1 cellular context compared by ENCODE assay signal in genomic region chr15:90266485-90266884, GRCh38.
TF ChIP-seq lines count a peak whose summit lies in the region.

No MANE protein-coding gene starts in this region.

TF ChIP-seq in K562, 482 proteins besides CTCF, POLR2A, EP300 and RAD21 (continued from another document):
- no peak for TF ChIP-seq ATF6 (CRISPR knock-in tag; IDR thresholded peaks at IDR 0.05)
- TF ChIP-seq IRF2 (CRISPR knock-in tag; IDR thresholded peaks at IDR 0.05) = no peak
- TF ChIP-seq, protein P1, sequence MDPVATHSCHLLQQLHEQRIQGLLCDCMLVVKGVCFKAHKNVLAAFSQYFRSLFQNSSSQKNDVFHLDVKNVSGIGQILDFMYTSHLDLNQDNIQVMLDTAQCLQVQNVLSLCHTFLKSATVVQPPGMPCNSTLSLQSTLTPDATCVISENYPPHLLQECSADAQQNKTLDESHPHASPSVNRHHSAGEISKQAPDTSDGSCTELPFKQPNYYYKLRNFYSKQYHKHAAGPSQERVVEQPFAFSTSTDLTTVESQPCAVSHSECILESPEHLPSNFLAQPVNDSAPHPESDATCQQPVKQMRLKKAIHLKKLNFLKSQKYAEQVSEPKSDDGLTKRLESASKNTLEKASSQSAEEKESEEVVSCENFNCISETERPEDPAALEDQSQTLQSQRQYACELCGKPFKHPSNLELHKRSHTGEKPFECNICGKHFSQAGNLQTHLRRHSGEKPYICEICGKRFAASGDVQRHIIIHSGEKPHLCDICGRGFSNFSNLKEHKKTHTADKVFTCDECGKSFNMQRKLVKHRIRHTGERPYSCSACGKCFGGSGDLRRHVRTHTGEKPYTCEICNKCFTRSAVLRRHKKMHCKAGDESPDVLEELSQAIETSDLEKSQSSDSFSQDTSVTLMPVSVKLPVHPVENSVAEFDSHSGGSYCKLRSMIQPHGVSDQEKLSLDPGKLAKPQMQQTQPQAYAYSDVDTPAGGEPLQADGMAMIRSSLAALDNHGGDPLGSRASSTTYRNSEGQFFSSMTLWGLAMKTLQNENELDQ (CRISPR knock-in tag; IDR thresholded peaks at IDR 0.05; ENCODE audit: borderline replicate concordance) = no peak
- TF ChIP-seq BRF2 (IDR thresholded peaks at IDR 0.05; ENCODE audit: borderline replicate concordance, insufficient read depth, insufficient read length) = no peak
- no peak for TF ChIP-seq MCM2 (IDR thresholded peaks at IDR 0.05; ENCODE audit: low read depth)
- TF ChIP-seq GTF2F1 (IDR thresholded peaks at IDR 0.05; ENCODE audit: low read depth, low read length) = no peak
- no peak for TF ChIP-seq MYNN (IDR thresholded peaks at IDR 0.05)
- TF ChIP-seq MYNN (CRISPR knock-in tag; IDR thresholded peaks at IDR 0.05) = no peak
- TF ChIP-seq, protein P2, sequence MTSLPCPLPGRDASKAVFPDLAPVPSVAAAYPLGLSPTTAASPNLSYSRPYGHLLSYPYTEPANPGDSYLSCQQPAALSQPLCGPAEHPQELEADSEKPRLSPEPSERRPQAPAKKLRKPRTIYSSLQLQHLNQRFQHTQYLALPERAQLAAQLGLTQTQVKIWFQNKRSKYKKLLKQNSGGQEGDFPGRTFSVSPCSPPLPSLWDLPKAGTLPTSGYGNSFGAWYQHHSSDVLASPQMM (CRISPR knock-in tag; IDR thresholded peaks at IDR 0.05) = no peak
- no peak for TF ChIP-seq PRMT5 (CRISPR knock-in tag; IDR thresholded peaks at IDR 0.05)
- TF ChIP-seq, protein P3, sequence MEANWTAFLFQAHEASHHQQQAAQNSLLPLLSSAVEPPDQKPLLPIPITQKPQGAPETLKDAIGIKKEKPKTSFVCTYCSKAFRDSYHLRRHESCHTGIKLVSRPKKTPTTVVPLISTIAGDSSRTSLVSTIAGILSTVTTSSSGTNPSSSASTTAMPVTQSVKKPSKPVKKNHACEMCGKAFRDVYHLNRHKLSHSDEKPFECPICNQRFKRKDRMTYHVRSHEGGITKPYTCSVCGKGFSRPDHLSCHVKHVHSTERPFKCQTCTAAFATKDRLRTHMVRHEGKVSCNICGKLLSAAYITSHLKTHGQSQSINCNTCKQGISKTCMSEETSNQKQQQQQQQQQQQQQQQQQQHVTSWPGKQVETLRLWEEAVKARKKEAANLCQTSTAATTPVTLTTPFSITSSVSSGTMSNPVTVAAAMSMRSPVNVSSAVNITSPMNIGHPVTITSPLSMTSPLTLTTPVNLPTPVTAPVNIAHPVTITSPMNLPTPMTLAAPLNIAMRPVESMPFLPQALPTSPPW (CRISPR knock-in tag; IDR thresholded peaks at IDR 0.05) = peak; percentile 23; the same call in 1 of the 2 replicates
- TF ChIP-seq ZNF740 (CRISPR knock-in tag; IDR thresholded peaks at IDR 0.05) = no peak
- TF ChIP-seq ZNF740 (tag; IDR thresholded peaks at IDR 0.05) = no peak
- TF ChIP-seq HDAC6 (IDR thresholded peaks at IDR 0.05; ENCODE audit: low read depth, low read length) = no peak
- no peak for TF ChIP-seq ZNF766 (CRISPR knock-in tag; conservative IDR thresholded peaks at IDR 0.05)
- no peak for TF ChIP-seq ZNF212 (CRISPR knock-in tag; IDR thresholded peaks at IDR 0.05)
- TF ChIP-seq KHSRP (IDR thresholded peaks at IDR 0.05) = no peak
- TF ChIP-seq ASH1L (IDR thresholded peaks at IDR 0.05; ENCODE audit: borderline replicate concordance, low read depth, partially characterized antibody) = no peak
- TF ChIP-seq HOXB6 (CRISPR knock-in tag; IDR thresholded peaks at IDR 0.05; ENCODE audit: borderline replicate concordance) = no peak
- no peak for TF ChIP-seq HCFC1 (IDR thresholded peaks at IDR 0.05; ENCODE audit: low read depth, low read length)
- no peak for TF ChIP-seq ZNF217 (CRISPR knock-in tag; IDR thresholded peaks at IDR 0.05)
- no peak for TF ChIP-seq MED1 (CRISPR knock-in tag; IDR thresholded peaks at IDR 0.05; ENCODE audit: borderline replicate concordance)
- no peak for TF ChIP-seq MEF2D (tag; conservative IDR thresholded peaks at IDR 0.05; ENCODE audit: low read depth)
- no peak for TF ChIP-seq ZNF140 (CRISPR knock-in tag; IDR thresholded peaks at IDR 0.05)
- peak; percentile 3; the same call in 1 of the 2 replicates for TF ChIP-seq CREM (IDR thresholded peaks at IDR 0.05; ENCODE audit: low read depth)
- no peak for TF ChIP-seq CSDE1 (IDR thresholded peaks at IDR 0.05)
- TF ChIP-seq NCOA6 (IDR thresholded peaks at IDR 0.05) = no peak
- no peak for TF ChIP-seq TAL1 (IDR thresholded peaks at IDR 0.05)
- TF ChIP-seq STAT5A (IDR thresholded peaks at IDR 0.05; ENCODE audit: borderline replicate concordance, low read length) = no peak
- no peak for TF ChIP-seq KLF10 (CRISPR knock-in tag; IDR thresholded peaks at IDR 0.05)
- TF ChIP-seq E2F6 (IDR thresholded peaks at IDR 0.05; ENCODE audit: borderline replicate concordance in 1 of 2, extremely low read depth in 1 of 2, insufficient read depth in 1 of 2, insufficient read length in 1 of 2, low read depth in 1 of 2, low read length in 1 of 2, poor library complexity in 1 of 2, severe bottlenecking in 1 of 2) = peak in 1 of 2 experiments; percentile 89
- TF ChIP-seq ATF2 (CRISPR knock-in tag; IDR thresholded peaks at IDR 0.05) = no peak
- no peak for TF ChIP-seq ZEB2 (IDR thresholded peaks at IDR 0.05)
- 0 out of 4 replicates have a peak, but pooled peaks of 1 of the 2 experiments have one; percentile 33 for TF ChIP-seq ARNT (IDR thresholded peaks at IDR 0.05)
- no peak for TF ChIP-seq CXXC5 (CRISPR knock-in tag; IDR thresholded peaks at IDR 0.05)
- TF ChIP-seq ARID2 (IDR thresholded peaks at IDR 0.05) = no peak
- no peak for TF ChIP-seq ILK (tag; IDR thresholded peaks at IDR 0.05; ENCODE audit: borderline replicate concordance, low read depth)
- TF ChIP-seq, protein P4, sequence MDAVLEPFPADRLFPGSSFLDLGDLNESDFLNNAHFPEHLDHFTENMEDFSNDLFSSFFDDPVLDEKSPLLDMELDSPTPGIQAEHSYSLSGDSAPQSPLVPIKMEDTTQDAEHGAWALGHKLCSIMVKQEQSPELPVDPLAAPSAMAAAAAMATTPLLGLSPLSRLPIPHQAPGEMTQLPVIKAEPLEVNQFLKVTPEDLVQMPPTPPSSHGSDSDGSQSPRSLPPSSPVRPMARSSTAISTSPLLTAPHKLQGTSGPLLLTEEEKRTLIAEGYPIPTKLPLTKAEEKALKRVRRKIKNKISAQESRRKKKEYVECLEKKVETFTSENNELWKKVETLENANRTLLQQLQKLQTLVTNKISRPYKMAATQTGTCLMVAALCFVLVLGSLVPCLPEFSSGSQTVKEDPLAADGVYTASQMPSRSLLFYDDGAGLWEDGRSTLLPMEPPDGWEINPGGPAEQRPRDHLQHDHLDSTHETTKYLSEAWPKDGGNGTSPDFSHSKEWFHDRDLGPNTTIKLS (IDR thresholded peaks at IDR 0.05; ENCODE audit: borderline replicate concordance, low read depth) = no peak
- no peak for TF ChIP-seq SETDB1 (IDR thresholded peaks at IDR 0.05; ENCODE audit: low read length)
- TF ChIP-seq NELFE (IDR thresholded peaks at IDR 0.05; ENCODE audit: insufficient read depth, insufficient read length) = no peak
- TF ChIP-seq SAP30 (IDR thresholded peaks at IDR 0.05; ENCODE audit: borderline replicate concordance, insufficient read depth, low read depth, low read length, poor library complexity, severe bottlenecking) = no peak
- TF ChIP-seq FOSL1 (tag; conservative IDR thresholded peaks at IDR 0.05) = no peak
- TF ChIP-seq ZNF589 (CRISPR knock-in tag; IDR thresholded peaks at IDR 0.05; ENCODE audit: low read depth) = no peak
- no peak for TF ChIP-seq STAT5B (CRISPR knock-in tag; IDR thresholded peaks at IDR 0.05)
- no peak for TF ChIP-seq JUND (IDR thresholded peaks at IDR 0.05; ENCODE audit: borderline replicate concordance, low read depth, low read length)
- no peak for TF ChIP-seq JUND (tag; IDR thresholded peaks at IDR 0.05; ENCODE audit: borderline replicate concordance, low read depth, low read length)
- TF ChIP-seq NFIC (IDR thresholded peaks at IDR 0.05) = no peak
- no peak for TF ChIP-seq CREB5 (CRISPR knock-in tag; IDR thresholded peaks at IDR 0.05)
TF ChIP-seq in K562: peak in this region for 8.
